Comparison of ENCODE assay signal across 16 cellular contexts in genomic region chr15:60381148-60381788, GRCh38. TPM values are rescaled to one million over a fixed set of nuclear protein-coding genes. Genes with fewer than 3 reads are reported as not detected.
DNase-seq lines count a peak whose midpoint lies in the region; ATAC-seq and TF ChIP-seq lines count a peak whose summit lies in the region.
"Had no signal": no experiment of that assay in that cellular context is flagged by ENCODE, and none has a peak within 500 bp of the region (broad histone marks: within the 10 kb centered on the region; RNA-seq: fewer than 3 reads in every experiment).

No MANE protein-coding gene starts in this region.

- no peak for ATAC-seq in thoracic aorta (ENCODE audit: insufficient number of reproducible peaks, low FRiP score, low read depth)
- no peak for ATAC-seq in HG02798 (IDR thresholded peaks at IDR 0.05; ENCODE audit: poor library complexity, unreplicated experiment)

- peak; percentile 62 for DNase-seq in LHCN-M2 (ENCODE audit: low read depth)
- no peak for DNase-seq in ascending aorta (ENCODE audit: low spot score in 2 of 2)
- DNase-seq in iris pigment epithelial cell (ENCODE audit: low read depth) = peak; percentile 74
- no peak for DNase-seq in thoracic aorta (ENCODE audit: low spot score)
- DNase-seq in NCI-H2196 treated with DMSO at 0.1 percent for 48 hours (lab: John Stamatoyannopoulos, UW; ENCODE audit: unreplicated experiment) = no peak
- no peak for DNase-seq in testis
- DNase-seq: activated B cell treated with CpG ODN at 0.5 μM for 24 hours; activated T-cell treated with anti-CD3 and anti-CD28 coated beads, Interleukin-2, amount 50 U/mL, for 1 hour; amygdala; COR-L47; kidney glomerular epithelial cell; naive B cell; NCI-H1105; SJCRH30; spleen had no signal

- TF ChIP-seq POLR2A in testis (IDR thresholded peaks at IDR 0.05) = no peak

- H3K27me3 ChIP-seq in ascending aorta (no peaks in the 10 kb centered on the region), thoracic aorta (replicated peaks; ENCODE audit: insufficient read depth) (no peaks in the 10 kb centered on the region), testis (no peaks in the 10 kb centered on the region)
- H3K27me3 ChIP-seq: SJCRH30, spleen had no signal

- intact Hi-C loops in ascending aorta (cut with DNase I) (no loop called here), testis (cut with DNase I; ENCODE audit: low total_unique reads) (no loop called here)

- H3K4me1 ChIP-seq in ascending aorta = peaks cover 17 to 76% of the 10 kb centered on the region in 2 donors
- H3K4me1 ChIP-seq in thoracic aorta (ENCODE audit: control insufficient read depth in 1 of 2, low read depth in 2 of 2) = peaks cover 51 to 78% of the 10 kb centered on the region in 2 donors
- H3K4me1 ChIP-seq in testis = no peaks in the 10 kb centered on the region

- 93% methylated on average over 8 of the region's 8 CpGs for WGBS in testis, 2 donors

- H3K4me3 ChIP-seq in ascending aorta (no peak overlapping the region), thoracic aorta (no peak overlapping the region), testis (no peak overlapping the region)
- H3K4me3 ChIP-seq: SJCRH30, spleen had no signal

- H3K27ac ChIP-seq in ascending aorta (peak overlapping the region; percentile 64 to 69), thoracic aorta (peak overlapping the region; percentile 8 to 55), testis (no peak overlapping the region)
- H3K27ac ChIP-seq: SJCRH30, spleen had no signal

- peaks cover 41 to 56% of the 10 kb centered on the region in 2 donors for H3K36me3 ChIP-seq in ascending aorta
- peaks cover 25% of the 10 kb centered on the region for H3K36me3 ChIP-seq in thoracic aorta
- no peaks in the 10 kb centered on the region for H3K36me3 ChIP-seq in testis (ENCODE audit: low read depth, missing control alignments)

- H3K9me3 ChIP-seq in ascending aorta (no peaks in the 10 kb centered on the region), thoracic aorta (no peaks in the 10 kb centered on the region), testis (no peaks in the 10 kb centered on the region)
- H3K9me3 ChIP-seq: SJCRH30, spleen had no signal

- TF ChIP-seq CTCF in ascending aorta (IDR thresholded peaks at IDR 0.05) (no peak), thoracic aorta (IDR thresholded peaks at IDR 0.05) (no peak), testis (IDR thresholded peaks at IDR 0.05) (no peak)

RNA-seq across cellular contexts. Expression of gene ANXA2, which starts 16.5 kb away (rescaled TPM):
- total RNA-seq in LHCN-M2 (2014; rRNA removed) = 3,230 and 3,804 TPM in 2 replicates
- 7,075 TPM for polyA plus RNA-seq in LHCN-M2 (2012)
- 730 TPM for total RNA-seq in ascending aorta
- total RNA-seq in thoracic aorta = 100 to 1,000 TPM; 752 to 812 TPM
- total RNA-seq in testis = 100 to 1,000 TPM; 199 to 226 TPM
- polyA plus RNA-seq in testis (ENCODE audit: insufficient read depth, low read depth, low replicate concordance) = 388 TPM

Comparison
In these comparisons a context has a peak if more than half of its experiments do, and no peak if none do; other contexts are left out.
1. DNase-seq: peak in LHCN-M2 (single experiment) and iris pigment epithelial cell (single experiment); none in ascending aorta (0 of 2), thoracic aorta (single experiment), NCI-H2196 treated with DMSO at 0.1 percent for 48 hours (single experiment) and testis (single experiment).
2. H3K27ac ChIP-seq: peak in ascending aorta (2 of 2) and thoracic aorta (2 of 2); none in testis (0 of 2).